In genomic region chr17:7237266-7237760, GRCh38 we compare ENCODE assay signal across 8 cellular contexts. TPM values are rescaled to one million over a fixed set of nuclear protein-coding genes. Genes with fewer than 3 reads are reported as not detected.
DNase-seq lines count a peak whose midpoint lies in the region; ATAC-seq, FAIRE-seq and TF ChIP-seq lines count a peak whose summit lies in the region.

No MANE protein-coding gene starts in this region.

- H3K4me3 ChIP-seq in Caco-2 (ENCODE audit: low read depth, low read length) (peak overlapping the region; percentile 77), epithelial cell of proximal tubule (ENCODE audit: low read depth, low read length) (peak overlapping the region; percentile 90), pancreas (peak overlapping the region; percentile 77 to 86 (median 80))

- H3K36me3 ChIP-seq in Caco-2 (ENCODE audit: control insufficient read depth, insufficient read depth, low read length) (no peaks in the 10 kb centered on the region; the same call in 1 of the 2 replicates), pancreas (peaks cover 0 to 3% (median 0%) of the 10 kb centered on the region in 3 donors)

- DNase-seq in Caco-2: no peak
- DNase-seq in RWPE1 (ENCODE audit: low spot score): no peak
- DNase-seq in epithelial cell of proximal tubule (ENCODE audit: low read depth): no peak
- DNase-seq in pancreas: no peak
- DNase-seq in NCI-H2081 (lab: John Stamatoyannopoulos, UW): no peak
- no peak for DNase-seq in NCI-H1436 treated with DMSO at 0.1 percent for 48 hours (lab: John Stamatoyannopoulos, UW)

- H3K4me3 Mint-ChIP-seq in Caco-2 (ENCODE audit: unreplicated experiment): peak overlapping the region; percentile 93

- H3K27me3 ChIP-seq in Caco-2 (replicated peaks; ENCODE audit: control insufficient read depth, insufficient read depth, low read length) (no peaks in the 10 kb centered on the region), pancreas (no peaks in the 10 kb centered on the region)

- H3K4me1 Mint-ChIP-seq in Caco-2 (ENCODE audit: low read depth, unreplicated experiment): peaks cover 23% of the 10 kb centered on the region

- intact Hi-C loops in Caco-2 (cut with micrococcal nuclease; ENCODE audit: unreplicated experiment): no loop called here
- intact Hi-C loops in pancreas (cut with DNase I): no loop called here

- ATAC-seq in pancreas: no peak
- no peak for ATAC-seq in HG03354 (IDR thresholded peaks at IDR 0.05; ENCODE audit: poor library complexity, severe bottlenecking, unreplicated experiment)
- no peak for ATAC-seq in GM18498 (IDR thresholded peaks at IDR 0.05; ENCODE audit: unreplicated experiment)

- peak overlapping the region; percentile 95 for H3K27ac ChIP-seq in RWPE1
- H3K27ac ChIP-seq in pancreas: peak overlapping the region; percentile 57 to 88 (median 76)

- no peaks in the 10 kb centered on the region for H3K27me3 Mint-ChIP-seq in Caco-2 (ENCODE audit: insufficient read depth, unreplicated experiment)

- H3K4me1 ChIP-seq in Caco-2: peaks cover 6% of the 10 kb centered on the region; the same call in 1 of the 2 replicates
- H3K4me1 ChIP-seq in pancreas: peaks cover 17 to 43% (median 17%) of the 10 kb centered on the region in 3 donors

- FAIRE-seq in pancreas (lab: Jason Lieb, UNC): no peak

- WGBS in pancreas, 2 donors: 15 to 22% methylated on average over 6 of the region's 6 CpGs

- POLR2A ChIA-PET in Caco-2 (lab: Charles Lee) (interaction anchor here (0.6 kb wide), 1 partner anchor 202 kb away, joined by 3 read pairs; the partner anchor contains the start of gene FGF11), RWPE1 (lab: Yijun Ruan, JAX; ENCODE audit: low non-redundant PET) (no interaction called here)

- CTCF ChIA-PET in Caco-2 (lab: Charles Lee): interaction anchor here (0.6 kb wide), 1 partner anchor 414 kb away, joined by 3 read pairs; no protein-coding TSS in a partner anchor
- CTCF ChIA-PET in RWPE1 (lab: Yijun Ruan, JAX): no interaction called here

- H3K9me3 Mint-ChIP-seq in Caco-2 (ENCODE audit: unreplicated experiment): no peaks in the 10 kb centered on the region

- peak overlapping the region; percentile 73 for H3K27ac Mint-ChIP-seq in Caco-2 (ENCODE audit: unreplicated experiment)

- no peak for TF ChIP-seq CTCF in Caco-2 (IDR thresholded peaks at IDR 0.05; ENCODE audit: insufficient read depth in 1 of 2, low read depth in 1 of 2, low read length in 1 of 2, severe bottlenecking in 1 of 2, unreplicated experiment in 1 of 2)
- no peak for TF ChIP-seq CTCF in RWPE1 (conservative IDR thresholded peaks at IDR 0.05; ENCODE audit: low read depth)
- TF ChIP-seq CTCF in epithelial cell of proximal tubule (conservative IDR thresholded peaks at IDR 0.05; ENCODE audit: low read depth, low read length): no peak
- TF ChIP-seq CTCF in pancreas (IDR thresholded peaks at IDR 0.05): no peak

- BruUV-seq in Caco-2 (replicated peaks; lab: Mats Ljungman, UMichigan): no TSS peak

- H3K36me3 Mint-ChIP-seq in Caco-2 (ENCODE audit: insufficient read depth, unreplicated experiment): peaks cover 63% of the 10 kb centered on the region

- H3K9me3 ChIP-seq in Caco-2 (no peaks in the 10 kb centered on the region), pancreas (no peaks in the 10 kb centered on the region)

RNA-seq across cellular contexts. Expression of gene PHF23, which starts 1.9 kb away (rescaled TPM):
- total RNA-seq in Caco-2 (2022): 20.5 and 20.6 TPM in 2 replicates
- total RNA-seq in epithelial cell of proximal tubule: 27.1 and 42.8 TPM in 2 replicates
- total RNA-seq in pancreas: 10 to 100 TPM in 4 of 6 donors, 1 to 10 TPM in 2; 7.0 to 19.8 (median 11.4) TPM
- 10 to 100 TPM; 11.4 to 23.3 TPM for polyA plus RNA-seq in pancreas

RNA-seq across cellular contexts. Expression of gene DVL2, which starts 3.0 kb away (rescaled TPM):
- 38.3 and 41.3 TPM in 2 replicates for total RNA-seq in Caco-2 (2022)
- 46.5 and 68.0 TPM in 2 replicates for total RNA-seq in epithelial cell of proximal tubule
- total RNA-seq in pancreas: 10 to 100 TPM in 5 of 6 donors, 1 to 10 TPM in 1; 9.6 to 26.9 (median 13.7) TPM
- 10 to 100 TPM; 17.6 to 26.4 TPM for polyA plus RNA-seq in pancreas

RNA-seq across cellular contexts. Expression of gene GABARAP, which starts 4.9 kb away (rescaled TPM):
- total RNA-seq in Caco-2 (2022): 129 and 140 TPM in 2 replicates
- total RNA-seq in epithelial cell of proximal tubule: 298 and 570 TPM in 2 replicates
- 100 to 1,000 TPM; 231 to 346 (median 294) TPM for total RNA-seq in pancreas
- 100 to 1,000 TPM; 520 to 639 TPM for polyA plus RNA-seq in pancreas

RNA-seq across cellular contexts. Expression of gene CTDNEP1, which starts 14.2 kb away (rescaled TPM):
- total RNA-seq in Caco-2 (2022) (68.6 and 71.1 TPM in 2 replicates), epithelial cell of proximal tubule (36.4 and 58.5 TPM in 2 replicates), pancreas (10 to 100 TPM; 42.0 to 75.2 (median 53.8) TPM)
- polyA plus RNA-seq in pancreas: 10 to 100 TPM; 47.4 to 67.9 TPM

RNA-seq across cellular contexts. Expression of gene ELP5, which starts 14.7 kb away (rescaled TPM):
- 43.2 and 43.3 TPM in 2 replicates for total RNA-seq in Caco-2 (2022)
- total RNA-seq in epithelial cell of proximal tubule: 37.0 and 54.8 TPM in 2 replicates
- 10 to 100 TPM; 11.7 to 27.1 (median 19.5) TPM for total RNA-seq in pancreas
- 10 to 100 TPM; 14.1 to 41.1 TPM for polyA plus RNA-seq in pancreas
